In the genomic region with DNA sequence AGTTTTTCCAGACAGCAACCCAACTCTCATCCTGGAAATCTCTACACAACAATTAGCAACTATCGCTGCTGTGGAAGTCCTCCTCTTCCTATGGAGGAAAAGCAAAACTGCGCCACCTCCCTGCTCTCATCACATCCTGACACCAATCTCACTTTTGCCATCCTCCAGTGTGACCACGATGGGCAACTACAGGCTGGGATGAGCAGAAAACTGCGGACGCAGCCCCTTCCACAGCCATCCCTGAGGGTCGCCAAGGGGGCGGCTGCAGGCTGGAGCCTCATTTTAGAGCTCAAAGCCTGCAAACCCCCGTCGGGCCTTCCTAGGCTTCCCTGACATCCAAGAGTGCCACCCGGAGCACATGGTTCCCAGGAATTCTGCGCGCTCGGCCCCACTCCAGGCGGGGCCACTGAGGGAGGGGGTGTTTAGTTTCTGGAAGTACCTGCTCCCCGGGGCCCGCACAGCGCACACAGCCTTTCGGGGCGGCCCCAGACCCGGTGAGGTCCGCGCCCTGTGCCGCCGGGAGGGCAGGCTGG, we compare ENCODE assay signal across 8 cellular contexts. TPM values are rescaled to one million over a fixed set of nuclear protein-coding genes. Genes with fewer than 3 reads are reported as not detected.
DNase-seq lines count a peak whose midpoint lies in the region.

No MANE protein-coding gene starts in this region.

- H3K4me1 ChIP-seq in HUES6 (ENCODE audit: control insufficient read depth, insufficient read depth, low read length), result peaks cover 17% of the 10 kb centered on the region
- peaks cover 0 to 15% (median 13%) of the 10 kb centered on the region in 5 donors for H3K4me1 ChIP-seq in subcutaneous abdominal adipose tissue (ENCODE audit: control insufficient read depth in 5 of 5, insufficient read depth in 5 of 5, low read length in 5 of 5)

- peaks cover 16% of the 10 kb centered on the region for H3K36me3 ChIP-seq in HUES6 (ENCODE audit: control insufficient read depth, insufficient read depth, low read length)
- H3K36me3 ChIP-seq in subcutaneous abdominal adipose tissue (ENCODE audit: control insufficient read depth in 5 of 5, insufficient read depth in 5 of 5, low read length in 5 of 5), result peaks cover 0 to 9% (median 8%) of the 10 kb centered on the region in 5 donors

- H3K4me3 Mint-ChIP-seq in immature natural killer cell, result peak overlapping the region; percentile 66 to 83 (median 72)

- H3K9ac ChIP-seq in HUES6 (ENCODE audit: low read length), result peak overlapping the region; percentile 2
- peak overlapping the region in 1 of 5 donors; percentile 25 for H3K9ac ChIP-seq in subcutaneous abdominal adipose tissue (ENCODE audit: low read length in 5 of 5)

- H3K4me3 ChIP-seq in HUES6 (ENCODE audit: low read depth, low read length) (peak overlapping the region; percentile 45), subcutaneous abdominal adipose tissue (ENCODE audit: low read depth in 1 of 5, low read length in 5 of 5) (peak overlapping the region in 4 of 5 donors; percentile 40 to 63 (median 46))

- H3K27me3 Mint-ChIP-seq in immature natural killer cell (ENCODE audit: low read depth in 3 of 3), result peaks cover 9 to 26% (median 13%) of the 10 kb centered on the region in 3 donors

- H3K9me3 ChIP-seq in HUES6 (ENCODE audit: control insufficient read depth, insufficient read depth, low read depth, low read length), result no peaks in the 10 kb centered on the region
- no peaks in the 10 kb centered on the region for H3K9me3 ChIP-seq in subcutaneous abdominal adipose tissue (ENCODE audit: control insufficient read depth in 5 of 5, low read length in 5 of 5)

- H3K27me3 ChIP-seq in HUES6 (ENCODE audit: control insufficient read depth, insufficient read depth, low read length) (no peaks in the 10 kb centered on the region), subcutaneous abdominal adipose tissue (ENCODE audit: control insufficient read depth in 5 of 5, insufficient read depth in 4 of 5, low read length in 5 of 5) (peaks cover 0 to 3% (median 0%) of the 10 kb centered on the region in 5 donors)

- peak overlapping the region in 3 of 6 donors; percentile 61 to 73 (median 66) for H3K27ac Mint-ChIP-seq in immature natural killer cell

- DNase-seq in ELR (ENCODE audit: low read depth) (peak; percentile 68), amniotic stem cell (lab: John Stamatoyannopoulos, UW) (peak; percentile 16), immature natural killer cell (no peak), mesenteric fat pad (ENCODE audit: low spot score) (no peak), iPS-NIHi7 (ENCODE audit: extremely low spot score) (no peak), NCI-H2196 treated with DMSO at 0.1 percent for 48 hours (lab: John Stamatoyannopoulos, UW; ENCODE audit: unreplicated experiment) (no peak)

- H3K36me3 Mint-ChIP-seq in immature natural killer cell, result peaks cover 9 to 11% (median 10%) of the 10 kb centered on the region in 3 donors

- H3K4me1 Mint-ChIP-seq in immature natural killer cell, result peaks cover 15 to 22% of the 10 kb centered on the region in 2 donors

- H3K9me3 Mint-ChIP-seq in immature natural killer cell, result no peaks in the 10 kb centered on the region

- H3K27ac ChIP-seq in HUES6 (ENCODE audit: low read depth, low read length), result no peak overlapping the region
- no peak overlapping the region for H3K27ac ChIP-seq in subcutaneous abdominal adipose tissue (ENCODE audit: low read depth, low read length)

RNA-seq across cellular contexts. Expression of a gene that starts 1.2 kb away (rescaled TPM):
- polyA plus RNA-seq in immature natural killer cell, result 1 to 10 TPM in 2 of 3 donors, under 1 TPM in 1; 0.63 to 2.1 (median 1.1) TPM
- total RNA-seq in mesenteric fat pad, result 10.1 TPM

RNA-seq across cellular contexts. Expression of a gene that starts 43.6 kb away (rescaled TPM):
- polyA plus RNA-seq in immature natural killer cell, result under 1 TPM in 1 of 3 donors, not detected in 2; 0.87 TPM
- 0.42 TPM for total RNA-seq in mesenteric fat pad

RNA-seq across cellular contexts. Expression of a gene that starts 55.8 kb away (rescaled TPM):
- 10 to 100 TPM; 21.6 to 75.3 (median 31.3) TPM for polyA plus RNA-seq in immature natural killer cell
- total RNA-seq in mesenteric fat pad, result 47.3 TPM

Comparison
In these comparisons a context has a peak if more than half of its experiments do, and no peak if none do; other contexts are left out.
1. DNase-seq: peak in ELR (single experiment) and amniotic stem cell (single experiment); none in immature natural killer cell (0 of 3), mesenteric fat pad (single experiment), iPS-NIHi7 (single experiment) and NCI-H2196 treated with DMSO at 0.1 percent for 48 hours (single experiment).